9 cellular contexts compared by ENCODE assay signal in the genomic region with DNA sequence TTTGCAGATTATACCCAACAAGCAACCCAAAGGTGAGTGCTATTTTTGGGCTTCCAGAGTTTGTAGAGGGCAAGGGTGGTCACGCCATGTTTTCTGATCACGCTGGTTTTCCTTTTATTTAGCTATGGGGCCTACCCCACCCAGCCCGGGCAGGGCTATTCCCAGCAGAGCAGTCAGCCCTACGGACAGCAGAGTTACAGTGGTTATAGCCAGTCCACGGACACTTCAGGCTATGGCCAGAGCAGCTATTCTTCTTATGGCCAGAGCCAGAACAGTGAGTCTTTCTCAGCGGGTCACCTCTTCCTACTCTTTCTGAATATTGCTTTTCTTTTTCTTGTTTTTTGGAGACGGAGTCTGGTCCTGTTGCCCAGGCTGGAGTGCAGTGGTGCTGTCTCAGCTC. TPM values are rescaled to one million over a fixed set of nuclear protein-coding genes. Genes with fewer than 3 reads are reported as not detected.
DNase-seq lines count a peak whose midpoint lies in the region; ATAC-seq and TF ChIP-seq lines count a peak whose summit lies in the region.
"Had no signal": no experiment of that assay in that cellular context is flagged by ENCODE, and none has a peak within 500 bp of the region (broad histone marks: within the 10 kb centered on the region; RNA-seq: fewer than 3 reads in every experiment).

No MANE protein-coding gene starts in this region.

- no peak for DNase-seq in SK-N-SH
- no peak for DNase-seq in WERI-Rb-1
- DNase-seq in fibroblast of villous mesenchyme (ENCODE audit: low read depth), result no peak
- no peak for DNase-seq in smooth muscle cell (lab: John Stamatoyannopoulos, UW; ENCODE audit: unreplicated experiment)
- DNase-seq in substantia nigra (lab: John Stamatoyannopoulos, UW), result no peak
- no peak for DNase-seq in NCI-H1092 treated with DMSO at 0.1 percent for 48 hours (lab: John Stamatoyannopoulos, UW)

- peaks cover 81% of the 10 kb centered on the region for H3K79me2 ChIP-seq in SK-N-SH (ENCODE audit: insufficient read depth)
- H3K79me2 ChIP-seq in smooth muscle cell (ENCODE audit: low read depth), result peaks cover 78% of the 10 kb centered on the region

- 17% methylated on average over 7 of the region's 7 CpGs for WGBS in SK-N-SH (ENCODE audit: low lambda C conversion rate)
- WGBS in smooth muscle cell (ENCODE audit: low lambda C conversion rate), result 50% methylated on average over 7 of the region's 7 CpGs

- ATAC-seq in SK-N-SH treated with all-trans-retinoic acid at 6 μM for 48 hours, result no peak
- ATAC-seq in HG03159 (IDR thresholded peaks at IDR 0.05; ENCODE audit: unreplicated experiment), result no peak

- CTCF ChIA-PET in SK-N-SH (lab: Yijun Ruan, JAX), result interaction anchor here (1.3 to 1.7 kb wide), 2 partner anchors 25 to 197 kb away, joined by 3 read pairs; partner anchors contain the start of gene HSD3B7

- peak overlapping the region; percentile 92 for H3K4me2 ChIP-seq in SK-N-SH
- peak overlapping the region; percentile 100 for H3K4me2 ChIP-seq in smooth muscle cell

- H3K9me3 ChIP-seq in SK-N-SH (no peaks in the 10 kb centered on the region), WERI-Rb-1 (ENCODE audit: severe bottlenecking) (no peaks in the 10 kb centered on the region), smooth muscle cell (replicated peaks; ENCODE audit: low read depth) (no peaks in the 10 kb centered on the region)

- H3K27me3 ChIP-seq in SK-N-SH (ENCODE audit: insufficient read depth), result no peaks in the 10 kb centered on the region
- no peaks in the 10 kb centered on the region for H3K27me3 ChIP-seq in WERI-Rb-1 (ENCODE audit: insufficient read depth, low read depth, severe bottlenecking)
- no peaks in the 10 kb centered on the region for H3K27me3 ChIP-seq in smooth muscle cell (ENCODE audit: low read depth)

- H2AFZ ChIP-seq in SK-N-SH (ENCODE audit: low read depth) (no peak overlapping the region), smooth muscle cell (ENCODE audit: low read depth) (no peak overlapping the region)

- H3K9me2 ChIP-seq in SK-N-SH, result no peaks in the 10 kb centered on the region

- no peak for TF ChIP-seq RAD21 in SK-N-SH (IDR thresholded peaks at IDR 0.05; ENCODE audit: low read length)

- H3K4me3 ChIP-seq in SK-N-SH (ENCODE audit: low read depth in 2 of 2, low read length in 1 of 2) (peak overlapping the region; percentile 77 to 99; a peak in 3 of 4 replicates), WERI-Rb-1 (ENCODE audit: low read depth, low read length) (peak overlapping the region; percentile 74), fibroblast of villous mesenchyme (ENCODE audit: low read depth, low read length) (peak overlapping the region; percentile 96), smooth muscle cell (peak overlapping the region; percentile 97)

- H3K9ac ChIP-seq in SK-N-SH (peak overlapping the region; percentile 100; the same call in 1 of the 2 replicates), smooth muscle cell (ENCODE audit: low read depth) (peak overlapping the region; percentile 96)

- no peak for TF ChIP-seq EP300 in SK-N-SH (IDR thresholded peaks at IDR 0.05; ENCODE audit: borderline replicate concordance in 1 of 2, low read depth in 1 of 2, low read length in 1 of 2)

- H3K4me1 ChIP-seq in SK-N-SH (ENCODE audit: control insufficient read depth in 1 of 2, insufficient read depth in 2 of 2, low read depth in 1 of 2, low read length in 1 of 2) (peaks cover 9 to 15% of the 10 kb centered on the region in 2 experiments; a peak in 2 of 4 replicates), smooth muscle cell (ENCODE audit: low read depth) (peaks cover 31% of the 10 kb centered on the region)

- H3F3A ChIP-seq in SK-N-SH (replicated peaks; ENCODE audit: insufficient read depth) (peaks cover 23% of the 10 kb centered on the region), smooth muscle cell (ENCODE audit: low read depth) (peaks cover 32% of the 10 kb centered on the region)

- POLR2A ChIA-PET in SK-N-SH (lab: Yijun Ruan, JAX), result interaction anchor here (1.0 to 1.7 kb wide), 3 partner anchors 16 to 531 kb away, joined by 3 to 5 read pairs (median 4); a partner anchor contains a TSS

- H3K27ac ChIP-seq in SK-N-SH (ENCODE audit: low read depth in 2 of 2, low read length in 1 of 2), result no peak overlapping the region
- no peak overlapping the region for H3K27ac ChIP-seq in WERI-Rb-1
- H3K27ac ChIP-seq in smooth muscle cell (ENCODE audit: low read depth), result peak overlapping the region; percentile 12
- no peak overlapping the region for H3K27ac ChIP-seq in substantia nigra (ENCODE audit: low read depth, low read length, poor library complexity, severe bottlenecking)
- H3K27ac ChIP-seq: 22Rv1 had no signal

- H4K20me1 ChIP-seq in SK-N-SH (ENCODE audit: insufficient read depth), result peaks cover 69% of the 10 kb centered on the region
- peaks cover 73% of the 10 kb centered on the region for H4K20me1 ChIP-seq in smooth muscle cell (ENCODE audit: low read depth)

- H3K36me3 ChIP-seq in SK-N-SH (replicated peaks in 1 of 2; ENCODE audit: control insufficient read depth in 1 of 2, insufficient read depth in 2 of 2, low read length in 1 of 2) (peaks cover 44 to 66% of the 10 kb centered on the region in 2 experiments), WERI-Rb-1 (peaks cover 73% of the 10 kb centered on the region), smooth muscle cell (ENCODE audit: low read depth) (peaks cover 31% of the 10 kb centered on the region)

- TF ChIP-seq CTCF in SK-N-SH (IDR thresholded peaks at IDR 0.05) (no peak), WERI-Rb-1 (IDR thresholded peaks at IDR 0.05; ENCODE audit: low read depth, low read length) (no peak), fibroblast of villous mesenchyme (IDR thresholded peaks at IDR 0.05; ENCODE audit: insufficient read depth, low read depth, low read length) (no peak), smooth muscle cell (IDR thresholded peaks at IDR 0.05; ENCODE audit: borderline replicate concordance, insufficient read depth, poor library complexity, severe bottlenecking) (no peak)

TF ChIP-seq in SK-N-SH, 30 proteins besides CTCF, POLR2A, EP300 and RAD21:
- TF ChIP-seq RXRA (IDR thresholded peaks at IDR 0.05; ENCODE audit: borderline replicate concordance, low read depth) (no peak), POLR2AphosphoS5 (IDR thresholded peaks at IDR 0.05; ENCODE audit: low read depth, low read length) (no peak), NRF1 (IDR thresholded peaks at IDR 0.05; ENCODE audit: low read depth, low read length) (no peak)
- TF ChIP-seq, protein P1, sequence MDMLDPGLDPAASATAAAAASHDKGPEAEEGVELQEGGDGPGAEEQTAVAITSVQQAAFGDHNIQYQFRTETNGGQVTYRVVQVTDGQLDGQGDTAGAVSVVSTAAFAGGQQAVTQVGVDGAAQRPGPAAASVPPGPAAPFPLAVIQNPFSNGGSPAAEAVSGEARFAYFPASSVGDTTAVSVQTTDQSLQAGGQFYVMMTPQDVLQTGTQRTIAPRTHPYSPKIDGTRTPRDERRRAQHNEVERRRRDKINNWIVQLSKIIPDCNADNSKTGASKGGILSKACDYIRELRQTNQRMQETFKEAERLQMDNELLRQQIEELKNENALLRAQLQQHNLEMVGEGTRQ (IDR thresholded peaks at IDR 0.05; ENCODE audit: borderline replicate concordance, low read depth, low read length), result no peak
TF ChIP-seq in SK-N-SH: peak in this region for 0.

TF ChIP-seq in SK-N-SH treated with all-trans-retinoic acid at 6 μM for 48 hours, 23 proteins besides CTCF, POLR2A, EP300 and RAD21 (continues in another document):
- TF ChIP-seq POU6F1 (CRISPR knock-in tag; IDR thresholded peaks at IDR 0.05; ENCODE audit: borderline replicate concordance, low read depth) (no peak), OSR1 (CRISPR knock-in tag; IDR thresholded peaks at IDR 0.05) (no peak), ZNF565 (CRISPR knock-in tag; conservative IDR thresholded peaks at IDR 0.05; ENCODE audit: low read depth) (no peak)

RNA-seq across cellular contexts. Expression of gene FUS, which starts 2.5 kb away (rescaled TPM):
- polyA plus RNA-seq in SK-N-SH (2012; rRNA removed) (298 and 429 TPM in 2 replicates), smooth muscle cell (225 and 316 TPM in 2 replicates)
- 348 and 487 TPM in 2 replicates for polyA plus RNA-seq in SK-N-SH (2012; cell fraction: cytosol; rRNA removed)
- 643 and 809 TPM in 2 replicates for polyA plus RNA-seq in SK-N-SH (2012; cell fraction: nucleus; rRNA removed)
- total RNA-seq in fibroblast of villous mesenchyme (47.4 and 54.4 TPM in 2 replicates), smooth muscle cell (56.2 and 58.6 TPM in 2 replicates)

RNA-seq across cellular contexts. Expression of gene PYCARD, which starts 20.2 kb away (rescaled TPM):
- polyA plus RNA-seq in SK-N-SH (2012; rRNA removed), result 0.28 and 0.42 TPM in 2 replicates
- polyA plus RNA-seq in SK-N-SH (2012; cell fraction: cytosol; rRNA removed), result 0.35 and 0.50 TPM in 2 replicates
- 0.10 and 0.75 TPM in 2 replicates for polyA plus RNA-seq in SK-N-SH (2012; cell fraction: nucleus; rRNA removed)
- total RNA-seq in fibroblast of villous mesenchyme, result 85.9 and 176 TPM in 2 replicates
- 15.6 and 30.8 TPM in 2 replicates for total RNA-seq in smooth muscle cell
- polyA plus RNA-seq in smooth muscle cell, result 10.1 and 30.2 TPM in 2 replicates

RNA-seq across cellular contexts. Expression of gene TRIM72, which starts 31.5 kb away (rescaled TPM):
- polyA plus RNA-seq in SK-N-SH (2012; rRNA removed) (under 0.01 TPM in 1 of 2 replicates, not detected in the other), smooth muscle cell (0.07 TPM in 2 replicates)
- not detected in 2 replicates for polyA plus RNA-seq in SK-N-SH (2012; cell fraction: cytosol; rRNA removed)
- polyA plus RNA-seq in SK-N-SH (2012; cell fraction: nucleus; rRNA removed), result 0.01 and 0.02 TPM in 2 replicates
- total RNA-seq in fibroblast of villous mesenchyme (not detected in 2 replicates), smooth muscle cell (0.04 TPM in 2 replicates)

RNA-seq across cellular contexts. Expression of gene PRSS36, which starts 32.5 kb away (rescaled TPM):
- polyA plus RNA-seq in SK-N-SH (2012; rRNA removed), result 0.36 and 0.49 TPM in 2 replicates
- polyA plus RNA-seq in SK-N-SH (2012; cell fraction: cytosol; rRNA removed), result 0.10 and 0.12 TPM in 2 replicates
- 0.79 and 1.6 TPM in 2 replicates for polyA plus RNA-seq in SK-N-SH (2012; cell fraction: nucleus; rRNA removed)
- under 0.01 and 0.32 TPM in 2 replicates for total RNA-seq in fibroblast of villous mesenchyme
- total RNA-seq in smooth muscle cell, result 1.6 TPM in 1 of 2 replicates, not detected in the other
- 0.31 and 0.66 TPM in 2 replicates for polyA plus RNA-seq in smooth muscle cell

RNA-seq across cellular contexts. Expression of gene PYDC1, which starts 34.5 kb away (rescaled TPM):
- polyA plus RNA-seq in SK-N-SH (2012; rRNA removed) (not detected in 2 replicates), smooth muscle cell (1.1 and 1.7 TPM in 2 replicates)
- not detected in 2 replicates for polyA plus RNA-seq in SK-N-SH (2012; cell fraction: cytosol; rRNA removed)
- polyA plus RNA-seq in SK-N-SH (2012; cell fraction: nucleus; rRNA removed), result not detected in 2 replicates
- total RNA-seq in fibroblast of villous mesenchyme (not detected in 2 replicates), smooth muscle cell (not detected in 2 replicates)
